8 cellular contexts compared by ENCODE assay signal in genomic region chr4:21768349-21769310, GRCh38.
DNase-seq lines count a peak whose midpoint lies in the region; ATAC-seq and TF ChIP-seq lines count a peak whose summit lies in the region.

No MANE protein-coding gene starts in this region.

- no peaks in the 10 kb centered on the region for H3K36me3 ChIP-seq in heart left ventricle
- H3K36me3 ChIP-seq in mammary epithelial cell (ENCODE audit: insufficient read depth, low read length) = no peaks in the 10 kb centered on the region
- no peaks in the 10 kb centered on the region for H3K36me3 ChIP-seq in lung (ENCODE audit: control insufficient read depth in 2 of 2, insufficient read depth in 2 of 2, low read length in 2 of 2)

- H3K4me1 ChIP-seq in heart left ventricle = peaks cover 0 to 2% (median 0%) of the 10 kb centered on the region in 12 donors
- peaks cover 13% of the 10 kb centered on the region for H3K4me1 ChIP-seq in mammary epithelial cell (ENCODE audit: insufficient read depth, low read length)
- H3K4me1 ChIP-seq in lung (ENCODE audit: control insufficient read depth in 2 of 2, insufficient read depth in 2 of 2, low read length in 2 of 2) = no peaks in the 10 kb centered on the region

- H3K9me3 ChIP-seq in heart left ventricle = no peaks in the 10 kb centered on the region
- H3K9me3 ChIP-seq in mammary epithelial cell (replicated peaks; ENCODE audit: insufficient read depth, low read length) = no peaks in the 10 kb centered on the region
- H3K9me3 ChIP-seq in lung (ENCODE audit: control insufficient read depth in 2 of 2, insufficient read depth in 1 of 2, low read length in 1 of 2) = no peaks in the 10 kb centered on the region

- TF ChIP-seq CTCF in heart left ventricle (IDR thresholded peaks at IDR 0.05) = peak; percentile 41 to 83 (median 72)
- peak; percentile 53 to 74 for TF ChIP-seq CTCF in mammary epithelial cell (conservative IDR thresholded peaks at IDR 0.05 in 1 of 2, IDR thresholded peaks at IDR 0.05 in 1 of 2; ENCODE audit: extremely low read depth in 1 of 2, insufficient read depth in 1 of 2, low read depth in 1 of 2, low read length in 2 of 2)
- peak; percentile 13 for TF ChIP-seq CTCF in lung (IDR thresholded peaks at IDR 0.05; ENCODE audit: control extremely low read depth, extremely low read depth)

- no peaks in the 10 kb centered on the region for H4K20me1 ChIP-seq in mammary epithelial cell (ENCODE audit: insufficient read depth, low read length)

- H3K79me2 ChIP-seq in mammary epithelial cell (ENCODE audit: insufficient read depth, low read length) = no peaks in the 10 kb centered on the region

- ATAC-seq in heart left ventricle (no peak), left ventricle myocardium superior (no peak), HG02852 (IDR thresholded peaks at IDR 0.05; ENCODE audit: unreplicated experiment) (peak; percentile 63), lung (ENCODE audit: insufficient read depth, low FRiP score) (no peak), GM19467 (IDR thresholded peaks at IDR 0.05; ENCODE audit: unreplicated experiment) (no peak)

- in situ Hi-C loops in mammary epithelial cell (cut with MboI; ENCODE audit: low sequenced_read_pairs in 2 of 2) = loop anchor here (5.0 to 10.0 kb wide), 2 partner anchors 261 to 264 kb away; no protein-coding TSS in a partner anchor

- no peak for TF ChIP-seq POLR2A in heart left ventricle (IDR thresholded peaks at IDR 0.05)

- H3K4me3 ChIP-seq in heart left ventricle (no peak overlapping the region), mammary epithelial cell (replicated peaks in 1 of 3; ENCODE audit: insufficient read depth in 1 of 3, low read depth in 2 of 3, low read length in 3 of 3) (peak overlapping the region in 1 of 3 experiments; percentile 26), lung (no peak overlapping the region)

- H3K4me2 ChIP-seq in mammary epithelial cell (ENCODE audit: insufficient read depth, low read depth, low read length) = peak overlapping the region; percentile 80

- no peak overlapping the region for H3K9ac ChIP-seq in mammary epithelial cell (ENCODE audit: insufficient read depth, low read length)

- CTCF ChIA-PET in mammary epithelial cell (lab: Charles Lee; ENCODE audit: low non-redundant PET) = no interaction called here

- intact Hi-C loops in heart left ventricle (cut with DNase I) (loop anchor here in 9 of 10 donors (1.0 to 10.0 kb wide), 5 partner anchors 256 to 996 kb away; no protein-coding TSS in a partner anchor), left ventricle myocardium superior (cut with micrococcal nuclease) (no loop called here), mammary epithelial cell (cut with micrococcal nuclease) (loop anchor here (1.0 kb wide), 1 partner anchor 256 kb away; no protein-coding TSS in a partner anchor)

- dilution Hi-C loops in mammary epithelial cell (cut with HindIII; ENCODE audit: low sequenced_read_pairs) = loop anchor here (5.0 kb wide), 1 partner anchor 251 kb away; no protein-coding TSS in a partner anchor

- DNase-seq in heart left ventricle (no peak), left ventricle myocardium superior (no peak), NCI-H460 (ENCODE audit: extremely low read depth, low read depth) (peak; percentile 55), mammary epithelial cell (peak; percentile 61), lung (ENCODE audit: low spot score) (no peak), cortex of kidney (lab: John Stamatoyannopoulos, UW) (no peak)

- no peak overlapping the region for H3K27ac ChIP-seq in heart left ventricle
- H3K27ac ChIP-seq in mammary epithelial cell (ENCODE audit: insufficient read depth, low read depth, low read length) = peak overlapping the region; percentile 66
- no peak overlapping the region for H3K27ac ChIP-seq in lung (ENCODE audit: low read depth in 1 of 2, low read length in 1 of 2)

- no TSS peak for BruUV-seq in mammary epithelial cell (replicated peaks; lab: Mats Ljungman, UMichigan)

- no peaks in the 10 kb centered on the region for H3K27me3 ChIP-seq in heart left ventricle
- H3K27me3 ChIP-seq in mammary epithelial cell (ENCODE audit: insufficient read depth, low read length) = no peaks in the 10 kb centered on the region
- H3K27me3 ChIP-seq in lung (ENCODE audit: control insufficient read depth, insufficient read depth) = no peaks in the 10 kb centered on the region

- H2AFZ ChIP-seq in mammary epithelial cell (ENCODE audit: low read depth, low read length) = peak overlapping the region; percentile 64

- 30 to 37% (median 30%) methylated on average over 6 of the region's 6 CpGs for WGBS in heart left ventricle, 4 donors
- 11% methylated on average over 6 of the region's 6 CpGs for WGBS in mammary epithelial cell (ENCODE audit: low coverage, missing lambda C conversion rate)
- 15 to 18% methylated on average over 6 of the region's 6 CpGs for WGBS in lung, 2 donors

Comparison
In these comparisons a context has a peak if more than half of its experiments do, and no peak if none do; other contexts are left out.
1. DNase-seq: peak in NCI-H460 (single experiment) and mammary epithelial cell (single experiment); none in heart left ventricle (0 of 5), left ventricle myocardium superior (single experiment), lung (single experiment) and cortex of kidney (single experiment).
2. CTCF ChIP-seq: peak in every context shown above with its lines; median percentile 72 in heart left ventricle; 64 in mammary epithelial cell; 13 in lung.